In genomic region chr2:158968396-158969161, GRCh38 we compare ENCODE assay signal across 8 cellular contexts. TPM values are rescaled to one million over a fixed set of nuclear protein-coding genes. Genes with fewer than 3 reads are reported as not detected.
A peak's percentile ranks its signal among the peaks of the same experiment; 100 is the strongest.
DNase-seq lines count a peak whose midpoint lies in the region; ATAC-seq and TF ChIP-seq lines count a peak whose summit lies in the region.

Gene TANC1 (plus strand): TSS chr2:158968640. CDS start chr2:159065911, 97,271 bp downstream.

- H3K9me3 ChIP-seq in HCT116 (ENCODE audit: control insufficient read depth in 1 of 2, insufficient read depth in 1 of 2, low read depth in 1 of 2, low read length in 2 of 2) = no peaks in the 10 kb centered on the region
- no peaks in the 10 kb centered on the region for H3K9me3 ChIP-seq in MM.1S (replicated peaks; ENCODE audit: insufficient read depth, low read length)
- no peaks in the 10 kb centered on the region for H3K9me3 ChIP-seq in SJSA1 (replicated peaks)

- H3K9ac ChIP-seq in HCT116 (ENCODE audit: low read length) (peak within 1 kb of the TSS; percentile 71), MM.1S (ENCODE audit: low read length) (peak within 1 kb of the TSS; percentile 55; the same call in 1 of the 2 replicates)

- H2AFZ ChIP-seq in HCT116 (ENCODE audit: low read depth, low read length, poor library complexity, severe bottlenecking) = peak within 1 kb of the TSS; percentile 72
- H2AFZ ChIP-seq in MM.1S (ENCODE audit: low read length) = peak within 1 kb of the TSS; percentile 83

- BruUV-seq in HCT116 (replicated peaks; lab: Mats Ljungman, UMichigan) = no TSS peak

- H3K36me3 ChIP-seq in GM06990 (ENCODE audit: control insufficient read depth, insufficient read depth, low read length) = no peaks in the 10 kb centered on the region
- no peaks in the 10 kb centered on the region for H3K36me3 ChIP-seq in HCT116 (ENCODE audit: control insufficient read depth in 1 of 2, insufficient read depth in 2 of 2, low read length in 2 of 2)
- H3K36me3 ChIP-seq in MM.1S (replicated peaks; ENCODE audit: insufficient read depth, low read length) = no peaks in the 10 kb centered on the region
- H3K36me3 ChIP-seq in SJSA1 = peaks cover 21% of the 10 kb centered on the region

- intact Hi-C loops in HCT116 (cut with micrococcal nuclease) = no loop called here
- intact Hi-C loops in Right ventricle myocardium superior (cut with DNase I) = loop anchor here (5.0 kb wide), 1 partner anchor 149 kb away; no protein-coding TSS in a partner anchor

- H3K9me2 ChIP-seq in HCT116 (ENCODE audit: insufficient read depth) (no peaks in the 10 kb centered on the region), MM.1S (replicated peaks; ENCODE audit: insufficient read depth, low read length) (no peaks in the 10 kb centered on the region)

- H3K4me3 Mint-ChIP-seq in osteocyte (ENCODE audit: unreplicated experiment) = peak within 1 kb of the TSS; percentile 92

- peaks cover 46% of the 10 kb centered on the region for H3K79me2 ChIP-seq in HCT116 (ENCODE audit: insufficient read depth, low read length)
- H3K79me2 ChIP-seq in MM.1S (ENCODE audit: low read length) = no peaks in the 10 kb centered on the region

- no peaks in the 10 kb centered on the region for H3K27me3 Mint-ChIP-seq in osteocyte (ENCODE audit: unreplicated experiment)

- POLR2A ChIA-PET in HCT116 (lab: Charles Lee) = interaction anchor here (0.7 to 1.4 kb wide), 4 partner anchors 13 to 39 kb away, joined by 3 to 4 read pairs (median 3); no protein-coding TSS in a partner anchor

- CTCF ChIA-PET in HCT116 (lab: Charles Lee) = interaction anchor here (1.6 kb wide), 1 partner anchor 150 kb away, joined by 4 read pairs; no protein-coding TSS in a partner anchor

- H3K9me3 Mint-ChIP-seq in osteocyte (ENCODE audit: unreplicated experiment) = no peaks in the 10 kb centered on the region

- H3K27ac Mint-ChIP-seq in osteocyte (ENCODE audit: unreplicated experiment) = peak within 1 kb of the TSS; percentile 98

- H3K27me3 ChIP-seq in GM06990 (replicated peaks; ENCODE audit: control insufficient read depth, insufficient read depth, low read length) = no peaks in the 10 kb centered on the region
- H3K27me3 ChIP-seq in HCT116 (ENCODE audit: insufficient read depth, low read length) = no peaks in the 10 kb centered on the region
- H3K27me3 ChIP-seq in MM.1S (replicated peaks; ENCODE audit: insufficient read depth, low read length) = 0 out of 2 replicates have a peak, but pooled peaks cover 4% of the 10 kb centered on the region
- H3K27me3 ChIP-seq in SJSA1 (replicated peaks) = no peaks in the 10 kb centered on the region

- peaks cover 3% of the 10 kb centered on the region; the same call in 1 of the 2 replicates for H3F3A ChIP-seq in MM.1S (ENCODE audit: insufficient read depth, low read length)

- ATAC-seq in HCT116 (peak; percentile 90), Right ventricle myocardium superior (ENCODE audit: poor library complexity) (peak; percentile 95)

- 0 to 1% (median 1%) methylated on average over 67 to 92 of the region's 92 CpGs for WGBS in adipose tissue, 3 donors

- no peaks in the 10 kb centered on the region for H3K36me3 Mint-ChIP-seq in osteocyte (ENCODE audit: unreplicated experiment)

- H3K4me1 Mint-ChIP-seq in osteocyte (ENCODE audit: unreplicated experiment) = peaks cover 65% of the 10 kb centered on the region

- no peaks in the 10 kb centered on the region for H4K20me1 ChIP-seq in HCT116 (ENCODE audit: insufficient read depth)
- no peaks in the 10 kb centered on the region for H4K20me1 ChIP-seq in MM.1S (ENCODE audit: insufficient read depth, low read length)

- peak within 1 kb of the TSS; percentile 94 for H3K4me2 ChIP-seq in HCT116 (ENCODE audit: low read length)
- peak within 1 kb of the TSS; percentile 96 for H3K4me2 ChIP-seq in MM.1S (ENCODE audit: low read depth, low read length)

- H3K4me3 ChIP-seq in GM06990 (replicated peaks; ENCODE audit: low read depth, low read length) (peak within 1 kb of the TSS; percentile 74), HCT116 (replicated peaks in 1 of 2; ENCODE audit: low read depth in 1 of 2, low read length in 2 of 2) (peak within 1 kb of the TSS; percentile 77 to 88), MM.1S (ENCODE audit: low read length) (peak within 1 kb of the TSS; percentile 78), SJSA1 (peak within 1 kb of the TSS; percentile 89)

- peak within 1 kb of the TSS; percentile 67 for H3K27ac ChIP-seq in HCT116 (ENCODE audit: low read depth, low read length)
- H3K27ac ChIP-seq in MM.1S (ENCODE audit: low read length) = no peak within 1 kb of the TSS
- H3K27ac ChIP-seq in SJSA1 = peak within 1 kb of the TSS; percentile 80
- peak within 1 kb of the TSS; percentile 68 for H3K27ac ChIP-seq in adipose tissue (ENCODE audit: low read depth, low read length)

- RAD21 ChIA-PET in HCT116 (lab: Charles Lee; ENCODE audit: low non-redundant PET in 1 of 2, low total read pairs in 2 of 2, uncharacterized antibody in 2 of 2, unreplicated experiment in 2 of 2) = no interaction called here

- peak; percentile 9 for TF ChIP-seq CTCF in GM06990 (IDR thresholded peaks at IDR 0.05; ENCODE audit: insufficient read depth, low read length, poor library complexity, severe bottlenecking)
- TF ChIP-seq CTCF in HCT116 (IDR thresholded peaks at IDR 0.05 in 2 of 3, conservative IDR thresholded peaks at IDR 0.05 in 1 of 3; ENCODE audit: borderline replicate concordance in 1 of 3, insufficient read depth in 1 of 3, low read depth in 2 of 3, low read length in 2 of 3) = no peak
- TF ChIP-seq CTCF in MM.1S (IDR thresholded peaks at IDR 0.05; ENCODE audit: low read length) = no peak
- no peak for TF ChIP-seq CTCF in osteocyte (IDR thresholded peaks at IDR 0.05)

- DNase-seq in GM06990 (ENCODE audit: extremely low read depth, insufficient read length) = peak; percentile 79
- peak; percentile 74 for DNase-seq in HCT116 (ENCODE audit: low read depth, low spot score)
- peak; percentile 91 for DNase-seq in MM.1S
- DNase-seq in SJSA1 (ENCODE audit: low read depth in 1 of 2, low spot score in 2 of 2) = peak; percentile 88 to 96
- peak; percentile 96 for DNase-seq in Right ventricle myocardium superior
- peak; percentile 98 for DNase-seq in osteocyte (ENCODE audit: extremely low spot score, unreplicated experiment)
- peak; percentile 95 for DNase-seq in ureter (ENCODE audit: low spot score)

- H3K4me1 ChIP-seq in HCT116 (ENCODE audit: control insufficient read depth in 1 of 2, insufficient read depth in 2 of 2, low read length in 2 of 2) = peaks cover 9 to 37% of the 10 kb centered on the region in 2 experiments; a peak in 3 of 4 replicates
- no peaks in the 10 kb centered on the region; the same call in 1 of the 2 replicates for H3K4me1 ChIP-seq in MM.1S (ENCODE audit: low read length)
- H3K4me1 ChIP-seq in SJSA1 (replicated peaks) = peaks cover 61% of the 10 kb centered on the region

- no peak for TF ChIP-seq RAD21 in HCT116 (IDR thresholded peaks at IDR 0.05; ENCODE audit: low read depth)

- TF ChIP-seq POLR2A in HCT116 (IDR thresholded peaks at IDR 0.05; ENCODE audit: borderline replicate concordance, extremely low read depth, insufficient read depth, insufficient read length) = peak; percentile 72

TF ChIP-seq in HCT116, 20 proteins besides CTCF, POLR2A, EP300 and RAD21:
- TF ChIP-seq EGR1 (IDR thresholded peaks at IDR 0.05; ENCODE audit: low read depth) = no peak
- TF ChIP-seq TCF7L2 (IDR thresholded peaks at IDR 0.05; ENCODE audit: borderline replicate concordance, extremely low read depth, insufficient read depth, insufficient read length) = peak; percentile 78
- peak; percentile 73 for TF ChIP-seq YY1 (IDR thresholded peaks at IDR 0.05; ENCODE audit: extremely low read depth, insufficient replicate concordance, low read depth, low read length)
- TF ChIP-seq SIN3A (IDR thresholded peaks at IDR 0.05; ENCODE audit: low read depth) = peak; percentile 80
- TF ChIP-seq EZH2 (IDR thresholded peaks at IDR 0.05) = no peak
- TF ChIP-seq ZBTB33 (IDR thresholded peaks at IDR 0.05; ENCODE audit: extremely low read depth, insufficient replicate concordance, low read length) = peak; percentile 64
- TF ChIP-seq SP1 (IDR thresholded peaks at IDR 0.05; ENCODE audit: low read depth) = peak; percentile 48; the same call in 1 of the 2 replicates
- TF ChIP-seq MAX (IDR thresholded peaks at IDR 0.05) = peak; percentile 84
- TF ChIP-seq FOSL1 (IDR thresholded peaks at IDR 0.05; ENCODE audit: low read depth) = no peak
- peak; percentile 67 for TF ChIP-seq ZFX (IDR thresholded peaks at IDR 0.05)
- peak; percentile 93 for TF ChIP-seq POLR2AphosphoS5 (IDR thresholded peaks at IDR 0.05; ENCODE audit: low read depth, low read length)
- TF ChIP-seq EZH2phosphoT487 (IDR thresholded peaks at IDR 0.05; ENCODE audit: borderline replicate concordance) = no peak
- no peak for TF ChIP-seq ELF1 (IDR thresholded peaks at IDR 0.05; ENCODE audit: borderline replicate concordance, low read depth)

RNA-seq across cellular contexts. Expression of gene TANC1, which starts in this region (rescaled TPM):
- total RNA-seq in HCT116 (2021; ENCODE audit: unreplicated experiment) (15.1 TPM), Right ventricle myocardium superior (56.2 TPM), osteocyte (36.9 and 37.0 TPM in 2 replicates), ureter (62.9 TPM)
- polyA plus RNA-seq in HCT116 (2012) = 6.3 and 6.6 TPM in 2 replicates
- total RNA-seq in SJSA1 (2014; rRNA removed; shearing (Covaris generic)) = 11.6 and 26.5 TPM in 2 replicates
- 10 to 100 TPM in 1 of 3 donors, 1 to 10 TPM in 2; 4.9 to 10.1 (median 8.4) TPM for polyA plus RNA-seq in adipose tissue
